Comparison of ENCODE assay signal across 8 cellular contexts in genomic region chr17:5237541-5238016, GRCh38. TPM values are rescaled to one million over a fixed set of nuclear protein-coding genes. Genes with fewer than 3 reads are reported as not detected.
DNase-seq lines count a peak whose midpoint lies in the region; ATAC-seq, FAIRE-seq and TF ChIP-seq lines count a peak whose summit lies in the region.

No MANE protein-coding gene starts in this region.

- no TSS peak for BruUV-seq in K562 (replicated peaks; lab: Mats Ljungman, UMichigan)

- H4K20me1 ChIP-seq in K562 (replicated peaks; ENCODE audit: control insufficient read depth, insufficient read depth, low read length) = no peaks in the 10 kb centered on the region

- ATAC-seq in K562 (peak; percentile 98), HG02870 (IDR thresholded peaks at IDR 0.05; ENCODE audit: unreplicated experiment) (no peak)
- ATAC-seq in stimulated activated naive CD8-positive, alpha-beta T cell treated with anti-CD3 and anti-CD28 coated beads, Interleukin-15, Interleukin-2, amounts not matched to agents 100 U/mL and 50 U/mL, for 24 hours = peak; percentile 68

- no peaks in the 10 kb centered on the region for H3K9me3 ChIP-seq in K562 (replicated peaks; ENCODE audit: control insufficient read depth, insufficient read depth, low read depth, low read length)

- intact Hi-C loops in K562 (cut with micrococcal nuclease) = loop anchor here (1.0 kb wide), 1 partner anchor 40 kb away; no protein-coding TSS in a partner anchor

- peak; percentile 57 to 72 for TF ChIP-seq RAD21 in K562 (CRISPR knock-in tag; conservative IDR thresholded peaks at IDR 0.05 in 1 of 2, IDR thresholded peaks at IDR 0.05 in 1 of 2)

- peak; percentile 83 for FAIRE-seq in K562 (lab: Jason Lieb, UNC)

- H3K9ac ChIP-seq in K562 (ENCODE audit: insufficient read depth in 1 of 2, low read depth in 2 of 2, low read length in 2 of 2) = no peak overlapping the region

- no peak overlapping the region for H3K4me3 ChIP-seq in K562

- H3K9me1 ChIP-seq in K562 (ENCODE audit: control insufficient read depth, insufficient read depth, low read length) = no peaks in the 10 kb centered on the region

- no peak for TF ChIP-seq POLR2A in K562 (conservative IDR thresholded peaks at IDR 0.05)

- no peak overlapping the region for H3K27ac ChIP-seq in K562 (ENCODE audit: extremely low read depth, low read depth, low read length)

- POLR2A ChIA-PET in K562 (lab: Yijun Ruan, JAX) = no interaction called here

- no peak for TF ChIP-seq EP300 in K562 (IDR thresholded peaks at IDR 0.05; ENCODE audit: low read length)

- peak; percentile 42 for DNase-seq in NK-92 treated with Interleukin-12 subunit alpha and Interleukin-12 subunit beta, amount 100 ng/mL, for 24 hours (lab: John Stamatoyannopoulos, UW)
- DNase-seq in NK-92 (lab: John Stamatoyannopoulos, UW; ENCODE audit: unreplicated experiment) = no peak
- DNase-seq in HS-27A (ENCODE audit: low read depth) = peak; percentile 23
- DNase-seq in RPMI7951 (ENCODE audit: low read depth) = peak; percentile 59
- peak; percentile 68 to 78 (median 75) for DNase-seq in K562 (ENCODE audit: extremely low read depth in 1 of 4, low spot score in 3 of 4)
- DNase-seq in left kidney (ENCODE audit: low read depth, low spot score) = peak; percentile 74
- DNase-seq in stimulated activated naive CD8-positive, alpha-beta T cell treated with anti-CD3 and anti-CD28 coated beads, Interleukin-15, Interleukin-2, amounts not matched to agents 100 U/mL and 50 U/mL, for 24 hours = peak; percentile 67

- WGBS in K562 (ENCODE audit: insufficient coverage, low coverage, missing lambda C conversion rate) = 3% methylated on average over 6 of the region's 6 CpGs

- CTCF ChIA-PET in K562 (lab: Yijun Ruan, JAX; ENCODE audit: low intra/inter-chr PET ratio) = interaction anchor here (2.0 kb wide), 1 partner anchor 40 kb away, joined by 9 read pairs; no protein-coding TSS in a partner anchor

- H3K36me3 ChIP-seq in K562 (ENCODE audit: control insufficient read depth, insufficient read depth, low read length) = no peaks in the 10 kb centered on the region

- peak; percentile 82 to 90 (median 88) for TF ChIP-seq CTCF in K562 (IDR thresholded peaks at IDR 0.05 in 2 of 3, conservative IDR thresholded peaks at IDR 0.05 in 1 of 3; ENCODE audit: insufficient read depth in 2 of 3, low read depth in 1 of 3, low read length in 3 of 3)

- no peak overlapping the region for H2AFZ ChIP-seq in K562 (ENCODE audit: low read depth, low read length)

- in situ Hi-C loops in K562 (cut with MboI) = loop anchor here (25.0 kb wide), 1 partner anchor 1200 kb away; the partner anchor contains the start of genes AIPL1 and PIMREG

- H3K79me2 ChIP-seq in K562 (ENCODE audit: control insufficient read depth, insufficient read depth, low read length) = no peaks in the 10 kb centered on the region

- no peaks in the 10 kb centered on the region; a peak in 1 of 5 replicates for H3K4me1 ChIP-seq in K562 (replicated peaks in 1 of 2; ENCODE audit: control insufficient read depth in 2 of 2, insufficient read depth in 2 of 2, low read length in 2 of 2)

- no peak overlapping the region for H3K4me2 ChIP-seq in K562 (ENCODE audit: insufficient read depth, low read length)

- H3K27me3 ChIP-seq in K562 (ENCODE audit: control insufficient read depth in 2 of 2, insufficient read depth in 2 of 2, low read length in 2 of 2) = peaks cover 0 to 16% of the 10 kb centered on the region in 2 experiments; a peak in 2 of 5 replicates

TF ChIP-seq in K562, 482 proteins besides CTCF, POLR2A, EP300 and RAD21 (continues in another document):
- TF ChIP-seq BDP1 (IDR thresholded peaks at IDR 0.05; ENCODE audit: insufficient read depth, insufficient read length) (no peak), MTA3 (IDR thresholded peaks at IDR 0.05; ENCODE audit: borderline replicate concordance) (no peak), TCF3 (CRISPR knock-in tag; IDR thresholded peaks at IDR 0.05) (0 out of 2 replicates have a peak, but pooled peaks have one; percentile 23), ZBTB1 (CRISPR knock-in tag; IDR thresholded peaks at IDR 0.05; ENCODE audit: borderline replicate concordance, low read depth) (no peak), HNRNPL (IDR thresholded peaks at IDR 0.05; ENCODE audit: low read depth, low read length) (no peak), ZNF23 (CRISPR knock-in tag; IDR thresholded peaks at IDR 0.05) (no peak), CBFB (CRISPR knock-in tag; IDR thresholded peaks at IDR 0.05) (no peak), RFX5 (IDR thresholded peaks at IDR 0.05; ENCODE audit: low read depth, low read length) (no peak), E2F6 (IDR thresholded peaks at IDR 0.05; ENCODE audit: borderline replicate concordance in 1 of 2, extremely low read depth in 1 of 2, insufficient read depth in 1 of 2, insufficient read length in 1 of 2, low read depth in 1 of 2, low read length in 1 of 2, poor library complexity in 1 of 2, severe bottlenecking in 1 of 2) (no peak), TAL1 (IDR thresholded peaks at IDR 0.05) (peak; percentile 30; the same call in 1 of the 2 replicates), SMC3 (conservative IDR thresholded peaks at IDR 0.05; ENCODE audit: insufficient read depth, low read depth, low read length) (0 out of 2 replicates have a peak, but pooled peaks have one; percentile 19)

RNA-seq across cellular contexts. Expression of gene SCIMP, which starts 2.9 kb away (rescaled TPM):
- total RNA-seq in RPMI7951 (2014; rRNA removed; shearing (Covaris generic)) = not detected in 2 replicates
- total RNA-seq in K562 (2011; cell fraction: chromatin; rRNA removed; ENCODE audit: low replicate concordance) = not detected in 2 replicates
- not detected in 2 replicates for total RNA-seq in K562 (2011; cell fraction: nucleolus; rRNA removed)
- not detected in 2 replicates for total RNA-seq in K562 (2011; cell fraction: nucleoplasm; rRNA removed)
- not detected in 2 replicates for total RNA-seq in K562 (2014; rRNA removed)
- not detected in 2 replicates for total RNA-seq in K562 (2014; rRNA removed; fragmentation: Illumina TruSeq; extraction: Trizol)
- total RNA-seq in K562 (2015; rRNA removed; fragmentation: Illumina TruSeq; extraction: Trizol) = not detected in 2 replicates
- 0.07 and 0.11 TPM in 2 replicates for total RNA-seq in K562 (2021)
- not detected in 2 replicates for polyA plus RNA-seq in K562 (2011; rRNA removed)
- polyA plus RNA-seq in K562 (2011; cell fraction: cytosol; rRNA removed) = not detected in 2 replicates
- polyA plus RNA-seq in K562 (2011; cell fraction: nucleus; rRNA removed) = not detected in 2 replicates
- 0.07 and 0.10 TPM in 2 replicates for polyA plus RNA-seq in K562 (2012)
- polyA plus RNA-seq in K562 (2014; fragmentation: Illumina TruSeq; extraction: Trizol) = 0.22 TPM in 1 of 2 replicates, not detected in the other
- under 1 TPM; 0.01 to 0.04 TPM for polyA plus RNA-seq in K562 (2014; fragmentation: Nextera tagmentation; extraction: Ambion mirVana)
- polyA plus RNA-seq in K562 (2014; rRNA removed) = not detected in 2 replicates
- not detected in 2 replicates for polyA minus RNA-seq in K562 (2011; rRNA and poly(A)+ RNA removed)
- not detected in 2 replicates for polyA minus RNA-seq in K562 (2011; cell fraction: cytosol; rRNA and poly(A)+ RNA removed)
- polyA minus RNA-seq in K562 (2011; cell fraction: nucleus; rRNA and poly(A)+ RNA removed) = not detected in 2 replicates

RNA-seq across cellular contexts. Expression of gene RABEP1, which starts 44.5 kb away (rescaled TPM):
- total RNA-seq in RPMI7951 (2014; rRNA removed; shearing (Covaris generic)) = 17.9 and 18.3 TPM in 2 replicates
- 23.0 and 58.5 TPM in 2 replicates for total RNA-seq in K562 (2011; cell fraction: chromatin; rRNA removed; ENCODE audit: low replicate concordance)
- 13.4 and 13.7 TPM in 2 replicates for total RNA-seq in K562 (2011; cell fraction: nucleolus; rRNA removed)
- total RNA-seq in K562 (2011; cell fraction: nucleoplasm; rRNA removed) = 24.5 and 26.8 TPM in 2 replicates
- total RNA-seq in K562 (2014; rRNA removed) = 30.3 and 36.2 TPM in 2 replicates
- 38.9 and 43.3 TPM in 2 replicates for total RNA-seq in K562 (2014; rRNA removed; fragmentation: Illumina TruSeq; extraction: Trizol)
- total RNA-seq in K562 (2015; rRNA removed; fragmentation: Illumina TruSeq; extraction: Trizol) = 36.8 and 38.7 TPM in 2 replicates
- 30.1 and 31.8 TPM in 2 replicates for total RNA-seq in K562 (2021)
- 19.3 and 30.1 TPM in 2 replicates for polyA plus RNA-seq in K562 (2011; rRNA removed)
- 5.8 and 7.5 TPM in 2 replicates for polyA plus RNA-seq in K562 (2011; cell fraction: cytosol; rRNA removed)
- polyA plus RNA-seq in K562 (2011; cell fraction: nucleus; rRNA removed) = 13.9 and 16.4 TPM in 2 replicates
- 17.1 and 22.4 TPM in 2 replicates for polyA plus RNA-seq in K562 (2012)
- polyA plus RNA-seq in K562 (2014; fragmentation: Illumina TruSeq; extraction: Trizol) = 26.4 and 31.3 TPM in 2 replicates
- 10 to 100 TPM in 1 of 2 experiments, 1 to 10 TPM in 1; 8.2 to 11.5 TPM for polyA plus RNA-seq in K562 (2014; fragmentation: Nextera tagmentation; extraction: Ambion mirVana)
- 19.9 and 20.3 TPM in 2 replicates for polyA plus RNA-seq in K562 (2014; rRNA removed)
- polyA minus RNA-seq in K562 (2011; rRNA and poly(A)+ RNA removed) = 62.8 and 64.9 TPM in 2 replicates
- 16.2 and 25.6 TPM in 2 replicates for polyA minus RNA-seq in K562 (2011; cell fraction: cytosol; rRNA and poly(A)+ RNA removed)
- 10.1 and 23.0 TPM in 2 replicates for polyA minus RNA-seq in K562 (2011; cell fraction: nucleus; rRNA and poly(A)+ RNA removed)

RNA-seq across cellular contexts. Expression of gene ZNF594, which starts 45.9 kb away (rescaled TPM):
- total RNA-seq in RPMI7951 (2014; rRNA removed; shearing (Covaris generic)) = 4.4 and 4.7 TPM in 2 replicates
- 6.0 and 8.7 TPM in 2 replicates for total RNA-seq in K562 (2011; cell fraction: chromatin; rRNA removed; ENCODE audit: low replicate concordance)
- total RNA-seq in K562 (2011; cell fraction: nucleolus; rRNA removed) = 6.2 and 6.3 TPM in 2 replicates
- 6.0 and 6.5 TPM in 2 replicates for total RNA-seq in K562 (2011; cell fraction: nucleoplasm; rRNA removed)
- total RNA-seq in K562 (2014; rRNA removed) (3.4 and 4.5 TPM in 2 replicates), K562 (2014; rRNA removed; fragmentation: Illumina TruSeq; extraction: Trizol) (3.3 and 3.6 TPM in 2 replicates), K562 (2015; rRNA removed; fragmentation: Illumina TruSeq; extraction: Trizol) (3.2 and 3.5 TPM in 2 replicates), K562 (2021) (2.2 and 2.7 TPM in 2 replicates)
- polyA plus RNA-seq in K562 (2011; rRNA removed) (2.5 and 2.6 TPM in 2 replicates), K562 (2014; fragmentation: Illumina TruSeq; extraction: Trizol) (1.9 and 2.0 TPM in 2 replicates), K562 (2014; fragmentation: Nextera tagmentation; extraction: Ambion mirVana) (under 1 TPM; 0.24 to 0.41 TPM), K562 (2014; rRNA removed) (4.1 and 4.7 TPM in 2 replicates)
- 0.97 and 1.5 TPM in 2 replicates for polyA plus RNA-seq in K562 (2011; cell fraction: cytosol; rRNA removed)
- polyA plus RNA-seq in K562 (2011; cell fraction: nucleus; rRNA removed) = 3.4 and 4.6 TPM in 2 replicates
- 1.3 and 3.0 TPM in 2 replicates for polyA plus RNA-seq in K562 (2012)
- 2.0 and 4.0 TPM in 2 replicates for polyA minus RNA-seq in K562 (2011; rRNA and poly(A)+ RNA removed)
- 1.3 and 3.5 TPM in 2 replicates for polyA minus RNA-seq in K562 (2011; cell fraction: cytosol; rRNA and poly(A)+ RNA removed)
- polyA minus RNA-seq in K562 (2011; cell fraction: nucleus; rRNA and poly(A)+ RNA removed) = 6.1 and 8.3 TPM in 2 replicates
